9 cellular contexts compared by ENCODE assay signal in the genomic region with DNA sequence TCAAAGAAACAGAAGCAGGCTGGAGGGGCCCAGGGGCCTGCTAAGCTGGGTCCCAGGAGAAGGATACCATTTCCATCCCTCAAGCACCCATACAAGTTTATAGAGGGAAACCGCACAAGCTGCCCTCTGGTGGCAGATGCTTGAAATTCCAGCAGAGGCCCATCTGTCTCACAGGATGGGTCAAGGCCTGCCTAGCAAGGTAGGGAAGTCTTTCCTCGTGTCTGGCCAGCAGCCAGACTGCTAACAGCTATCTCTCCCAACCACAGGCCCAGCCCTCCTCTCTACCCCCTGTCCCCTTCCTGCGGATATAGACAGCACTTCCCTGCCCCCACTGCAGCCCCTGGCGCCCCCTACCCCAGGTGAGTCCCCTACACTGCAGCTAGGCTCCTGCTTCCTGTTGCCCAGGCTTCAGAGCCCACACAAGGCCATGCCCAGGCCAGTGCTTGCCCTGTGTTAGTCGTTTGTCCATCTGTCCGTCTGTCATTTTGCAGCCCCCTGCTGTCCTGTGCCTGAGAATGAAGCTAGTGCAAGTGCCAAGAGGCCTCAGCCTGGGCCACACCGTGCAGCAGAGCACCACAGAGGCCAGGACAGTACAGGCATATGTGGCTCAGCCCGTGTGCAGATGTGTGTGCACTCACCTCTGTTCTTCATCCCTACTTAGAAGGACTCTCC. TPM values are rescaled to one million over a fixed set of nuclear protein-coding genes. Genes with fewer than 3 reads are reported as not detected.
DNase-seq lines count a peak whose midpoint lies in the region; ATAC-seq and TF ChIP-seq lines count a peak whose summit lies in the region.
"Had no signal": no experiment of that assay in that cellular context is flagged by ENCODE, and none has a peak within 500 bp of the region (broad histone marks: within the 10 kb centered on the region; RNA-seq: fewer than 3 reads in every experiment).

No MANE protein-coding gene starts in this region.

- intact Hi-C loops in Right ventricle myocardium superior (cut with DNase I) = no loop called here

- DNase-seq in AG09309 (ENCODE audit: low read depth) (peak; percentile 24), SHP77 (lab: John Stamatoyannopoulos, UW) (peak; percentile 52 to 69), Right ventricle myocardium superior (peak; percentile 68), progenitor cell of endocrine pancreas (ENCODE audit: low spot score, unreplicated experiment) (peak; percentile 50)

- peaks cover 7% of the 10 kb centered on the region for H3K36me3 Mint-ChIP-seq in activated naive CD8-positive, alpha-beta T cell
- peaks cover 3% of the 10 kb centered on the region for H3K36me3 Mint-ChIP-seq in progenitor cell of endocrine pancreas (ENCODE audit: insufficient read depth)

- H3K4me3 Mint-ChIP-seq in activated naive CD8-positive, alpha-beta T cell = peak overlapping the region; percentile 5
- H3K4me3 Mint-ChIP-seq in progenitor cell of endocrine pancreas (ENCODE audit: low read depth) = no peak overlapping the region

- H3K9me3 Mint-ChIP-seq in activated naive CD8-positive, alpha-beta T cell (ENCODE audit: low read depth) = no peaks in the 10 kb centered on the region
- H3K9me3 Mint-ChIP-seq in progenitor cell of endocrine pancreas (ENCODE audit: low read depth) = no peaks in the 10 kb centered on the region

- TF ChIP-seq CTCF in AG09309 (IDR thresholded peaks at IDR 0.05; ENCODE audit: control insufficient read depth, insufficient read depth, low read depth, low read length, missing control alignments) (peak; percentile 85), progenitor cell of endocrine pancreas (IDR thresholded peaks at IDR 0.05; ENCODE audit: unreplicated experiment) (peak; percentile 83)

- H3K4me3 ChIP-seq in AG09309 (ENCODE audit: control insufficient read depth, low read depth, low read length) = no peak overlapping the region
- H3K4me3 ChIP-seq: skin epidermis had no signal

- peak overlapping the region; percentile 67 for H3K27ac Mint-ChIP-seq in activated naive CD8-positive, alpha-beta T cell
- no peak overlapping the region for H3K27ac Mint-ChIP-seq in progenitor cell of endocrine pancreas

- TF ChIP-seq EP300 in Ishikawa (IDR thresholded peaks at IDR 0.05; ENCODE audit: borderline replicate concordance) = no peak

- H3K4me1 Mint-ChIP-seq in activated naive CD8-positive, alpha-beta T cell (ENCODE audit: low read depth) = peaks cover 72% of the 10 kb centered on the region
- no peaks in the 10 kb centered on the region for H3K4me1 Mint-ChIP-seq in progenitor cell of endocrine pancreas (ENCODE audit: low read depth)

- ATAC-seq in GM18502 (IDR thresholded peaks at IDR 0.05; ENCODE audit: poor library complexity, unreplicated experiment) = peak; percentile 53
- ATAC-seq in Right ventricle myocardium superior (ENCODE audit: poor library complexity) = peak; percentile 86
- ATAC-seq in HG03139 (IDR thresholded peaks at IDR 0.05; ENCODE audit: unreplicated experiment) = no peak

- peak; percentile 51 for TF ChIP-seq RAD21 in Ishikawa (IDR thresholded peaks at IDR 0.05; ENCODE audit: low read depth)

- no peaks in the 10 kb centered on the region for H3K27me3 Mint-ChIP-seq in activated naive CD8-positive, alpha-beta T cell
- no peaks in the 10 kb centered on the region for H3K27me3 Mint-ChIP-seq in progenitor cell of endocrine pancreas

TF ChIP-seq in Ishikawa, 13 proteins besides CTCF, POLR2A, EP300 and RAD21:
- TF ChIP-seq NFIC (IDR thresholded peaks at IDR 0.05) (no peak), TEAD4 (IDR thresholded peaks at IDR 0.05) (peak; percentile 77)

RNA-seq across cellular contexts. Expression of a gene that starts 26.2 kb away (rescaled TPM):
- total RNA-seq in Right ventricle myocardium superior = 2.2 TPM
- total RNA-seq in progenitor cell of endocrine pancreas = 14.4 and 16.6 TPM in 2 replicates

RNA-seq across cellular contexts. Expression of a gene that starts 36.1 kb away (rescaled TPM):
- total RNA-seq in Right ventricle myocardium superior = 424 TPM
- total RNA-seq in progenitor cell of endocrine pancreas = 339 and 358 TPM in 2 replicates
